Comparison of ENCODE assay signal across 29 cellular contexts in genomic region chr13:80367473-80367872, GRCh38. TPM values are rescaled to one million over a fixed set of nuclear protein-coding genes. Genes with fewer than 3 reads are reported as not detected.
"Had no signal": no experiment of that assay in that cellular context is flagged by ENCODE, and none has a peak within 500 bp of the region (broad histone marks: within the 10 kb centered on the region; RNA-seq: fewer than 3 reads in every experiment).

No MANE protein-coding gene starts in this region.

- H3K4me3 ChIP-seq: left ventricle myocardium inferior, lung, mucosa of descending colon, skin epidermis, stomach, testis, thyroid gland, transverse colon, upper lobe of right lung had no signal

- H3K27ac Mint-ChIP-seq: immature natural killer cell; naive thymus-derived CD4-positive, alpha-beta T cell; natural killer cell treated with Interleukin-12 subunit alpha and Interleukin-12 subunit beta and Interleukin-15 and Interleukin-18, amount 100 ng/mL, for 72 hours; stimulated activated naive B cell treated with anti-CD40 and anti-IgM and Interleukin-4, amounts not matched to agents 10 μg/mL and 1 μg/mL and 100 μg/mL, for 72 hours had no signal

- H3K4me3 Mint-ChIP-seq: immature natural killer cell; naive thymus-derived CD4-positive, alpha-beta T cell; natural killer cell treated with Interleukin-12 subunit alpha and Interleukin-12 subunit beta and Interleukin-15 and Interleukin-18, amount 100 ng/mL, for 72 hours; neural crest cell; stimulated activated naive B cell treated with anti-CD40 and anti-IgM and Interleukin-4, amounts not matched to agents 10 μg/mL and 1 μg/mL and 100 μg/mL, for 72 hours had no signal

- H3K27me3 ChIP-seq: neutrophil, stomach, testis, thyroid gland, transverse colon, upper lobe of right lung had no signal

- H3K27me3 Mint-ChIP-seq: natural killer cell treated with Interleukin-12 subunit alpha and Interleukin-12 subunit beta and Interleukin-15 and Interleukin-18, amount 100 ng/mL, for 72 hours; stimulated activated naive B cell treated with anti-CD40 and anti-IgM and Interleukin-4, amounts not matched to agents 10 μg/mL and 1 μg/mL and 100 μg/mL, for 72 hours had no signal

- H3K79me2 ChIP-seq: parathyroid adenoma had no signal

- H3K9me3 Mint-ChIP-seq: immature natural killer cell; naive thymus-derived CD4-positive, alpha-beta T cell; natural killer cell treated with Interleukin-12 subunit alpha and Interleukin-12 subunit beta and Interleukin-15 and Interleukin-18, amount 100 ng/mL, for 72 hours; neural crest cell; stimulated activated naive B cell treated with anti-CD40 and anti-IgM and Interleukin-4, amounts not matched to agents 10 μg/mL and 1 μg/mL and 100 μg/mL, for 72 hours had no signal

- ATAC-seq: mucosa of descending colon; naive thymus-derived CD4-positive, alpha-beta T cell; natural killer cell treated with Interleukin-12 subunit alpha and Interleukin-12 subunit beta and Interleukin-15 and Interleukin-18, amount 100 ng/mL, for 72 hours; right cardiac atrium; sciatic nerve; stimulated activated naive B cell treated with anti-CD40 and anti-IgM and Interleukin-4, amounts not matched to agents 10 μg/mL and 1 μg/mL and 100 μg/mL, for 72 hours; stimulated activated naive CD8-positive, alpha-beta T cell treated with anti-CD3 and anti-CD28 coated beads, Interleukin-15, Interleukin-2, amounts not matched to agents 100 U/mL and 50 U/mL, for 24 hours; upper lobe of right lung had no signal

- H3K9me3 ChIP-seq: left ventricle myocardium inferior, mucosa of descending colon, neutrophil, stomach, testis, thyroid gland, transverse colon, upper lobe of right lung had no signal

- H2AFZ ChIP-seq: parathyroid adenoma had no signal

- H3K36me3 Mint-ChIP-seq: immature natural killer cell; naive thymus-derived CD4-positive, alpha-beta T cell; natural killer cell treated with Interleukin-12 subunit alpha and Interleukin-12 subunit beta and Interleukin-15 and Interleukin-18, amount 100 ng/mL, for 72 hours; stimulated activated naive B cell treated with anti-CD40 and anti-IgM and Interleukin-4, amounts not matched to agents 10 μg/mL and 1 μg/mL and 100 μg/mL, for 72 hours had no signal

- DNase-seq: hypothalamus; immature natural killer cell; left ventricle myocardium inferior; mesendoderm; midbrain; mucosa of descending colon; naive thymus-derived CD4-positive, alpha-beta T cell; occipital lobe; right cardiac atrium; stimulated activated CD4-positive, alpha-beta T cell treated with anti-CD3 and anti-CD28 coated beads, Interleukin-12 subunit alpha, Interleukin-12 subunit beta, amount 100 ng/mL, for 4 hours; stimulated activated CD4-positive, alpha-beta T cell treated with anti-CD3 and anti-CD28 coated beads, Interleukin-15, amount 100 ng/mL, for 24 hours; stimulated activated CD4-positive, alpha-beta T cell treated with anti-CD3 and anti-CD28 coated beads, Interleukin-2, amount 100 ng/mL, for 24 hours; stimulated activated CD4-positive, alpha-beta T cell treated with anti-CD3 and anti-CD28 coated beads, Interleukin-4, amount 100 ng/mL, for 1 hour; stimulated activated naive B cell treated with anti-CD40 and anti-IgM and Interleukin-4, amounts not matched to agents 10 μg/mL and 1 μg/mL and 100 μg/mL, for 72 hours; stimulated activated naive CD8-positive, alpha-beta T cell treated with anti-CD3 and anti-CD28 coated beads, Interleukin-15, Interleukin-2, amounts not matched to agents 100 U/mL and 50 U/mL, for 24 hours; stomach; testis; thyroid gland; transverse colon; upper lobe of right lung had no signal

- H3K4me1 Mint-ChIP-seq: naive thymus-derived CD4-positive, alpha-beta T cell; stimulated activated naive B cell treated with anti-CD40 and anti-IgM and Interleukin-4, amounts not matched to agents 10 μg/mL and 1 μg/mL and 100 μg/mL, for 72 hours had no signal

- H3K9ac ChIP-seq: parathyroid adenoma had no signal

- FAIRE-seq: islet of Langerhans, urothelium cell line had no signal

- H3K36me3 ChIP-seq: left ventricle myocardium inferior, neutrophil, stomach, thyroid gland, transverse colon, upper lobe of right lung had no signal

- H3K4me1 ChIP-seq: parathyroid adenoma, testis, thyroid gland, upper lobe of right lung had no signal

- H3K27ac ChIP-seq: left ventricle myocardium inferior, neutrophil, parathyroid adenoma, skin epidermis, stomach, testis, thyroid gland, transverse colon, upper lobe of right lung had no signal

RNA-seq across cellular contexts. Expression of gene SPRY2, which starts 26.5 kb away (rescaled TPM):
- polyA plus RNA-seq: naive thymus-derived CD4-positive, alpha-beta T cell had no signal
